In genomic region chr12:6492838-6493579, GRCh38 we compare ENCODE assay signal across 1 cellular context.
TF ChIP-seq lines count a peak whose summit lies in the region.

Gene MRPL51, minus strand, starts transcription at chr12:6493262. Its CDS starts 126 bp downstream, at chr12:6493136.

TF ChIP-seq in HepG2, 621 proteins besides CTCF, POLR2A, EP300 and RAD21 (continued from another document and continues in another):
- TF ChIP-seq TIGD3 (CRISPR knock-in tag; IDR thresholded peaks at IDR 0.05; ENCODE audit: borderline replicate concordance) = 0 out of 2 replicates have a peak, but pooled peaks have one; percentile 31
- peak; percentile 83 for TF ChIP-seq HNRNPLL (IDR thresholded peaks at IDR 0.05; ENCODE audit: low read depth, low read length, poor library complexity, severe bottlenecking)
- no peak for TF ChIP-seq RFX3 (CRISPR knock-in tag; IDR thresholded peaks at IDR 0.05)
- no peak for TF ChIP-seq ZNF329 (CRISPR knock-in tag; IDR thresholded peaks at IDR 0.05; ENCODE audit: low read depth)
- TF ChIP-seq KAT8 (CRISPR knock-in tag; IDR thresholded peaks at IDR 0.05) = peak; percentile 96
- 0 out of 2 replicates have a peak, but pooled peaks have one; percentile 88 for TF ChIP-seq EED (CRISPR knock-in tag; IDR thresholded peaks at IDR 0.05)
- no peak for TF ChIP-seq ZNF776 (CRISPR knock-in tag; IDR thresholded peaks at IDR 0.05)
- TF ChIP-seq CAMTA2 (CRISPR knock-in tag; IDR thresholded peaks at IDR 0.05; ENCODE audit: borderline replicate concordance) = 0 out of 2 replicates have a peak, but pooled peaks have one; percentile 25
- TF ChIP-seq ZNF205 (CRISPR knock-in tag; IDR thresholded peaks at IDR 0.05) = peak; percentile 16; the same call in 1 of the 2 replicates
- TF ChIP-seq PATZ1 (CRISPR knock-in tag; IDR thresholded peaks at IDR 0.05) = peak; percentile 56; the same call in 1 of the 2 replicates
- TF ChIP-seq ZNF768 (CRISPR knock-in tag; IDR thresholded peaks at IDR 0.05) = no peak
- no peak for TF ChIP-seq ISX (CRISPR knock-in tag; conservative IDR thresholded peaks at IDR 0.05)
- peak in 1 of 2 experiments; percentile 54; a peak in 1 of 4 replicates for TF ChIP-seq ATF4 (CRISPR knock-in tag; IDR thresholded peaks at IDR 0.05)
- TF ChIP-seq ZNF614 (CRISPR knock-in tag; IDR thresholded peaks at IDR 0.05; ENCODE audit: borderline replicate concordance) = 0 out of 2 replicates have a peak, but pooled peaks have one; percentile 24
- 0 out of 2 replicates have a peak, but pooled peaks have one; percentile 42 for TF ChIP-seq ZNF335 (CRISPR knock-in tag; IDR thresholded peaks at IDR 0.05)
- TF ChIP-seq CC2D1A (CRISPR knock-in tag; IDR thresholded peaks at IDR 0.05) = 0 out of 2 replicates have a peak, but pooled peaks have one; percentile 60
- no peak for TF ChIP-seq TEAD3 (CRISPR knock-in tag; optimal IDR thresholded peaks at IDR 0.05; ENCODE audit: borderline replicate concordance)
- peak; percentile 80; the same call in 1 of the 2 replicates for TF ChIP-seq KMT2B (CRISPR knock-in tag; IDR thresholded peaks at IDR 0.05)
- no peak for TF ChIP-seq RORA (CRISPR knock-in tag; IDR thresholded peaks at IDR 0.05)
- no peak; the same call in none of the 2 replicates for TF ChIP-seq HIVEP1 (CRISPR knock-in tag; IDR thresholded peaks at IDR 0.05)
- TF ChIP-seq ZNF788 (CRISPR knock-in tag; IDR thresholded peaks at IDR 0.05; ENCODE audit: borderline replicate concordance) = no peak; the same call in 1 of the 2 replicates
- no peak for TF ChIP-seq ADNP (CRISPR knock-in tag; IDR thresholded peaks at IDR 0.05)
- no peak; the same call in 1 of the 2 replicates for TF ChIP-seq ZFP82 (CRISPR knock-in tag; IDR thresholded peaks at IDR 0.05; ENCODE audit: borderline replicate concordance)
- peak; percentile 76; the same call in 1 of the 2 replicates for TF ChIP-seq ZNF772 (CRISPR knock-in tag; IDR thresholded peaks at IDR 0.05)
- no peak for TF ChIP-seq MLLT10 (CRISPR knock-in tag; IDR thresholded peaks at IDR 0.05)
- no peak for TF ChIP-seq ZNF83 (CRISPR knock-in tag; IDR thresholded peaks at IDR 0.05; ENCODE audit: borderline replicate concordance)
- no peak for TF ChIP-seq HMGXB3 (CRISPR knock-in tag; IDR thresholded peaks at IDR 0.05; ENCODE audit: borderline replicate concordance)
- TF ChIP-seq KDM5A (IDR thresholded peaks at IDR 0.05; ENCODE audit: borderline replicate concordance, low read length) = peak; percentile 93; the same call in 1 of the 2 replicates
- peak; percentile 73 for TF ChIP-seq ZFY (CRISPR knock-in tag; IDR thresholded peaks at IDR 0.05)
- no peak for TF ChIP-seq AGO1 (IDR thresholded peaks at IDR 0.05; ENCODE audit: low read depth, low read length, poor library complexity, severe bottlenecking)
- TF ChIP-seq HNF1A (IDR thresholded peaks at IDR 0.05; ENCODE audit: low read depth) = no peak
- TF ChIP-seq HNF1A (CRISPR knock-in tag; IDR thresholded peaks at IDR 0.05; ENCODE audit: borderline replicate concordance) = no peak
- TF ChIP-seq ZNF709 (CRISPR knock-in tag; IDR thresholded peaks at IDR 0.05) = no peak
- TF ChIP-seq TRIM22 (IDR thresholded peaks at IDR 0.05) = no peak
